1 cellular context compared by ENCODE assay signal in genomic region chr11:59173964-59174663, GRCh38.
A peak's percentile ranks its signal among the peaks of the same experiment; 100 is the strongest.
TF ChIP-seq lines count a peak whose summit lies in the region.

No MANE protein-coding gene starts in this region.

TF ChIP-seq in GM12878, 131 proteins besides CTCF, POLR2A, EP300 and RAD21 (continues in another document):
- TF ChIP-seq CHD4 (IDR thresholded peaks at IDR 0.05): no peak
- TF ChIP-seq TCF3 (IDR thresholded peaks at IDR 0.05; ENCODE audit: borderline replicate concordance, insufficient read depth, low read depth, low read length): no peak
- no peak for TF ChIP-seq RAD51 (IDR thresholded peaks at IDR 0.05)
- peak; percentile 66 for TF ChIP-seq POLR2AphosphoS5 (IDR thresholded peaks at IDR 0.05; ENCODE audit: low read length)
- no peak; the same call in 1 of the 2 replicates for TF ChIP-seq BCL11A (IDR thresholded peaks at IDR 0.05; ENCODE audit: low read depth, low read length)
- TF ChIP-seq ATF2 (IDR thresholded peaks at IDR 0.05; ENCODE audit: low read length): 0 out of 2 replicates have a peak, but pooled peaks have one; percentile 35
- TF ChIP-seq MTA2 (IDR thresholded peaks at IDR 0.05; ENCODE audit: low read depth): peak; percentile 43; the same call in 1 of the 2 replicates
- TF ChIP-seq CBX3 (IDR thresholded peaks at IDR 0.05; ENCODE audit: borderline replicate concordance, low read depth): no peak
- no peak for TF ChIP-seq ZBTB33 (IDR thresholded peaks at IDR 0.05)
- no peak for TF ChIP-seq BHLHE40 (IDR thresholded peaks at IDR 0.05; ENCODE audit: borderline replicate concordance in 1 of 2, low read depth in 2 of 2, low read length in 1 of 2)
- no peak for TF ChIP-seq PML (IDR thresholded peaks at IDR 0.05; ENCODE audit: low read length)
- no peak for TF ChIP-seq WRNIP1 (IDR thresholded peaks at IDR 0.05; ENCODE audit: borderline replicate concordance, low read depth, low read length)
- TF ChIP-seq NBN (IDR thresholded peaks at IDR 0.05): peak; percentile 90; the same call in 1 of the 2 replicates
- TF ChIP-seq SMARCA5 (IDR thresholded peaks at IDR 0.05): no peak
- TF ChIP-seq ZNF622 (IDR thresholded peaks at IDR 0.05): no peak
- TF ChIP-seq STAT3 (IDR thresholded peaks at IDR 0.05; ENCODE audit: low read depth, low read length): no peak
- no peak for TF ChIP-seq ZBTB4 (CRISPR knock-in tag; IDR thresholded peaks at IDR 0.05)
- TF ChIP-seq MEF2B (IDR thresholded peaks at IDR 0.05; ENCODE audit: partially characterized antibody, poor library complexity, severe bottlenecking): no peak
- TF ChIP-seq, protein P1, sequence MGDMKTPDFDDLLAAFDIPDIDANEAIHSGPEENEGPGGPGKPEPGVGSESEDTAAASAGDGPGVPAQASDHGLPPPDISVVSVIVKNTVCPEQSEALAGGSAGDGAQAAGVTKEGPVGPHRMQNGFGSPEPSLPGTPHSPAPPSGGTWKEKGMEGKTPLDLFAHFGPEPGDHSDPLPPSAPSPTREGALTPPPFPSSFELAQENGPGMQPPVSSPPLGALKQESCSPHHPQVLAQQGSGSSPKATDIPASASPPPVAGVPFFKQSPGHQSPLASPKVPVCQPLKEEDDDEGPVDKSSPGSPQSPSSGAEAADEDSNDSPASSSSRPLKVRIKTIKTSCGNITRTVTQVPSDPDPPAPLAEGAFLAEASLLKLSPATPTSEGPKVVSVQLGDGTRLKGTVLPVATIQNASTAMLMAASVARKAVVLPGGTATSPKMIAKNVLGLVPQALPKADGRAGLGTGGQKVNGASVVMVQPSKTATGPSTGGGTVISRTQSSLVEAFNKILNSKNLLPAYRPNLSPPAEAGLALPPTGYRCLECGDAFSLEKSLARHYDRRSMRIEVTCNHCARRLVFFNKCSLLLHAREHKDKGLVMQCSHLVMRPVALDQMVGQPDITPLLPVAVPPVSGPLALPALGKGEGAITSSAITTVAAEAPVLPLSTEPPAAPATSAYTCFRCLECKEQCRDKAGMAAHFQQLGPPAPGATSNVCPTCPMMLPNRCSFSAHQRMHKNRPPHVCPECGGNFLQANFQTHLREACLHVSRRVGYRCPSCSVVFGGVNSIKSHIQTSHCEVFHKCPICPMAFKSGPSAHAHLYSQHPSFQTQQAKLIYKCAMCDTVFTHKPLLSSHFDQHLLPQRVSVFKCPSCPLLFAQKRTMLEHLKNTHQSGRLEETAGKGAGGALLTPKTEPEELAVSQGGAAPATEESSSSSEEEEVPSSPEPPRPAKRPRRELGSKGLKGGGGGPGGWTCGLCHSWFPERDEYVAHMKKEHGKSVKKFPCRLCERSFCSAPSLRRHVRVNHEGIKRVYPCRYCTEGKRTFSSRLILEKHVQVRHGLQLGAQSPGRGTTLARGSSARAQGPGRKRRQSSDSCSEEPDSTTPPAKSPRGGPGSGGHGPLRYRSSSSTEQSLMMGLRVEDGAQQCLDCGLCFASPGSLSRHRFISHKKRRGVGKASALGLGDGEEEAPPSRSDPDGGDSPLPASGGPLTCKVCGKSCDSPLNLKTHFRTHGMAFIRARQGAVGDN (IDR thresholded peaks at IDR 0.05): peak; percentile 63; the same call in 1 of the 2 replicates
- no peak for TF ChIP-seq TBL1XR1 (IDR thresholded peaks at IDR 0.05; ENCODE audit: low read depth, low read length)
- TF ChIP-seq, protein P2, sequence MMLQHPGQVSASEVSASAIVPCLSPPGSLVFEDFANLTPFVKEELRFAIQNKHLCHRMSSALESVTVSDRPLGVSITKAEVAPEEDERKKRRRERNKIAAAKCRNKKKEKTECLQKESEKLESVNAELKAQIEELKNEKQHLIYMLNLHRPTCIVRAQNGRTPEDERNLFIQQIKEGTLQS (IDR thresholded peaks at IDR 0.05; ENCODE audit: borderline replicate concordance, extremely low read depth, low read depth, low read length): no peak
- TF ChIP-seq IKZF2 (IDR thresholded peaks at IDR 0.05): peak; percentile 78 to 84
- no peak for TF ChIP-seq RUNX3 (IDR thresholded peaks at IDR 0.05; ENCODE audit: low read length)
- no peak for TF ChIP-seq STAT1 (conservative IDR thresholded peaks at IDR 0.05)
- no peak for TF ChIP-seq CREB1 (IDR thresholded peaks at IDR 0.05; ENCODE audit: low read depth)
- peak; percentile 75 for TF ChIP-seq RELA (IDR thresholded peaks at IDR 0.05; ENCODE audit: borderline replicate concordance, partially characterized antibody)
- TF ChIP-seq CEBPB (IDR thresholded peaks at IDR 0.05; ENCODE audit: borderline replicate concordance in 1 of 2, low read depth in 2 of 2, low read length in 2 of 2): peak in 1 of 2 experiments; percentile 97; a peak in 3 of 4 replicates
- TF ChIP-seq PAX5 (IDR thresholded peaks at IDR 0.05; ENCODE audit: borderline replicate concordance, low read depth, low read length): no peak
- TF ChIP-seq, protein P3, sequence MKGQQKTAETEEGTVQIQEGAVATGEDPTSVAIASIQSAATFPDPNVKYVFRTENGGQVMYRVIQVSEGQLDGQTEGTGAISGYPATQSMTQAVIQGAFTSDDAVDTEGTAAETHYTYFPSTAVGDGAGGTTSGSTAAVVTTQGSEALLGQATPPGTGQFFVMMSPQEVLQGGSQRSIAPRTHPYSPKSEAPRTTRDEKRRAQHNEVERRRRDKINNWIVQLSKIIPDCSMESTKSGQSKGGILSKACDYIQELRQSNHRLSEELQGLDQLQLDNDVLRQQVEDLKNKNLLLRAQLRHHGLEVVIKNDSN (IDR thresholded peaks at IDR 0.05; ENCODE audit: borderline replicate concordance, extremely low read length, insufficient read depth, low read depth, low read length): no peak
- no peak for TF ChIP-seq E2F8 (IDR thresholded peaks at IDR 0.05; ENCODE audit: low read depth, partially characterized antibody)
- no peak for TF ChIP-seq GABPA (IDR thresholded peaks at IDR 0.05; ENCODE audit: low read depth)
- TF ChIP-seq POLR2AphosphoS2 (IDR thresholded peaks at IDR 0.05; ENCODE audit: low read depth, low read length): 0 out of 2 replicates have a peak, but pooled peaks have one; percentile 60
- TF ChIP-seq, protein P4, sequence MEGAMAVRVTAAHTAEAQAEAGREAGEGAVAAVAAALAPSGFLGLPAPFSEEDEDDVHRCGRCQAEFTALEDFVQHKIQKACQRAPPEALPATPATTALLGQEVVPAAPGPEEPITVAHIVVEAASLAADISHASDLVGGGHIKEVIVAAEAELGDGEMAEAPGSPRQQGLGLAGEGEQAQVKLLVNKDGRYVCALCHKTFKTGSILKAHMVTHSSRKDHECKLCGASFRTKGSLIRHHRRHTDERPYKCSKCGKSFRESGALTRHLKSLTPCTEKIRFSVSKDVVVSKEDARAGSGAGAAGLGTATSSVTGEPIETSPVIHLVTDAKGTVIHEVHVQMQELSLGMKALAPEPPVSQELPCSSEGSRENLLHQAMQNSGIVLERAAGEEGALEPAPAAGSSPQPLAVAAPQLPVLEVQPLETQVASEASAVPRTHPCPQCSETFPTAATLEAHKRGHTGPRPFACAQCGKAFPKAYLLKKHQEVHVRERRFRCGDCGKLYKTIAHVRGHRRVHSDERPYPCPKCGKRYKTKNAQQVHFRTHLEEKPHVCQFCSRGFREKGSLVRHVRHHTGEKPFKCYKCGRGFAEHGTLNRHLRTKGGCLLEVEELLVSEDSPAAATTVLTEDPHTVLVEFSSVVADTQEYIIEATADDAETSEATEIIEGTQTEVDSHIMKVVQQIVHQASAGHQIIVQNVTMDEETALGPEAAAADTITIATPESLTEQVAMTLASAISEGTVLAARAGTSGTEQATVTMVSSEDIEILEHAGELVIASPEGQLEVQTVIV (IDR thresholded peaks at IDR 0.05; ENCODE audit: borderline replicate concordance, partially characterized antibody): no peak
- TF ChIP-seq FOXM1 (IDR thresholded peaks at IDR 0.05; ENCODE audit: low read depth, low read length): no peak
- TF ChIP-seq LARP7 (IDR thresholded peaks at IDR 0.05): peak; percentile 12; the same call in 1 of the 2 replicates
- TF ChIP-seq, protein P5, sequence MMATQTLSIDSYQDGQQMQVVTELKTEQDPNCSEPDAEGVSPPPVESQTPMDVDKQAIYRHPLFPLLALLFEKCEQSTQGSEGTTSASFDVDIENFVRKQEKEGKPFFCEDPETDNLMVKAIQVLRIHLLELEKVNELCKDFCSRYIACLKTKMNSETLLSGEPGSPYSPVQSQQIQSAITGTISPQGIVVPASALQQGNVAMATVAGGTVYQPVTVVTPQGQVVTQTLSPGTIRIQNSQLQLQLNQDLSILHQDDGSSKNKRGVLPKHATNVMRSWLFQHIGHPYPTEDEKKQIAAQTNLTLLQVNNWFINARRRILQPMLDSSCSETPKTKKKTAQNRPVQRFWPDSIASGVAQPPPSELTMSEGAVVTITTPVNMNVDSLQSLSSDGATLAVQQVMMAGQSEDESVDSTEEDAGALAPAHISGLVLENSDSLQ (IDR thresholded peaks at IDR 0.05): no peak
- TF ChIP-seq, protein P6, sequence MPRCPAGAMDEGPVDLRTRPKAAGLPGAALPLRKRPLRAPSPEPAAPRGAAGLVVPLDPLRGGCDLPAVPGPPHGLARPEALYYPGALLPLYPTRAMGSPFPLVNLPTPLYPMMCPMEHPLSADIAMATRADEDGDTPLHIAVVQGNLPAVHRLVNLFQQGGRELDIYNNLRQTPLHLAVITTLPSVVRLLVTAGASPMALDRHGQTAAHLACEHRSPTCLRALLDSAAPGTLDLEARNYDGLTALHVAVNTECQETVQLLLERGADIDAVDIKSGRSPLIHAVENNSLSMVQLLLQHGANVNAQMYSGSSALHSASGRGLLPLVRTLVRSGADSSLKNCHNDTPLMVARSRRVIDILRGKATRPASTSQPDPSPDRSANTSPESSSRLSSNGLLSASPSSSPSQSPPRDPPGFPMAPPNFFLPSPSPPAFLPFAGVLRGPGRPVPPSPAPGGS (IDR thresholded peaks at IDR 0.05; ENCODE audit: borderline replicate concordance, insufficient read depth, low read depth, low read length, poor library complexity, severe bottlenecking): no peak
- no peak for TF ChIP-seq HDAC2 (IDR thresholded peaks at IDR 0.05)
- TF ChIP-seq SUPT20H (IDR thresholded peaks at IDR 0.05; ENCODE audit: borderline replicate concordance, control insufficient read depth, low read depth, low read length): no peak
- TF ChIP-seq ZNF384 (IDR thresholded peaks at IDR 0.05; ENCODE audit: borderline replicate concordance, low read depth, low read length): peak; percentile 83
- no peak for TF ChIP-seq CHD1 (IDR thresholded peaks at IDR 0.05; ENCODE audit: low read depth, low read length)
